Comparison of ENCODE assay signal across 9 cellular contexts in genomic region chrX:106611323-106611681, GRCh38. TPM values are rescaled to one million over a fixed set of nuclear protein-coding genes. Genes with fewer than 3 reads are reported as not detected.
A peak's percentile ranks its signal among the peaks of the same experiment; 100 is the strongest.
DNase-seq lines count a peak whose midpoint lies in the region; ATAC-seq, FAIRE-seq and TF ChIP-seq lines count a peak whose summit lies in the region.
"Had no signal": no experiment of that assay in that cellular context is flagged by ENCODE, and none has a peak within 500 bp of the region (broad histone marks: within the 10 kb centered on the region; RNA-seq: fewer than 3 reads in every experiment).

No MANE protein-coding gene starts in this region.

- RAD21 ChIA-PET in GM12878 (lab: Charles Lee; ENCODE audit: unreplicated experiment): interaction anchor here (0.9 kb wide), 1 partner anchor 9 kb away, joined by 4 read pairs; no protein-coding TSS in a partner anchor

- ATAC-seq in GM19025 (IDR thresholded peaks at IDR 0.05; ENCODE audit: low read depth, unreplicated experiment) (peak; percentile 12), HG03066 (IDR thresholded peaks at IDR 0.05; ENCODE audit: low read depth, unreplicated experiment) (peak; percentile 19), GM12878 (peak; percentile 4)

- no peaks in the 10 kb centered on the region for H3K36me3 ChIP-seq in GM12878 (ENCODE audit: control insufficient read depth in 2 of 2, insufficient read depth in 2 of 2, low read length in 1 of 2)

- no peak overlapping the region for H3K27ac ChIP-seq in GM12878 (ENCODE audit: control insufficient read depth, insufficient read depth)
- H3K27ac ChIP-seq in RWPE1: no peak overlapping the region
- H3K27ac ChIP-seq: VCaP had no signal

- no peaks in the 10 kb centered on the region; the same call in 1 of the 2 replicates for H3K79me2 ChIP-seq in GM12878 (ENCODE audit: control insufficient read depth, insufficient read depth, low read length)

- TF ChIP-seq CTCF in GM12878 (IDR thresholded peaks at IDR 0.05 in 2 of 3, conservative IDR thresholded peaks at IDR 0.05 in 1 of 3; ENCODE audit: control insufficient read depth in 2 of 3, extremely low read depth in 1 of 3, insufficient read depth in 1 of 3, low read depth in 3 of 3, low read length in 3 of 3): no peak
- no peak for TF ChIP-seq CTCF in RWPE1 (conservative IDR thresholded peaks at IDR 0.05; ENCODE audit: low read depth)

- TF ChIP-seq RAD21 in GM12878 (IDR thresholded peaks at IDR 0.05; ENCODE audit: insufficient read depth, low read depth, low read length): no peak

- no peak for FAIRE-seq in GM12878 (lab: Jason Lieb, UNC)

- peak overlapping the region; percentile 44 for H3K4me2 ChIP-seq in GM12878 (ENCODE audit: control insufficient read depth, insufficient read depth)

- H3K4me1 ChIP-seq in GM12878 (ENCODE audit: control insufficient read depth, insufficient read depth, low read length) (no peaks in the 10 kb centered on the region), mononuclear cell (ENCODE audit: insufficient read depth, low read length) (no peaks in the 10 kb centered on the region)

- H2AFZ ChIP-seq in GM12878 (ENCODE audit: control insufficient read depth, low read depth, low read length): peak overlapping the region; percentile 75

- TF ChIP-seq EP300 in GM12878 (IDR thresholded peaks at IDR 0.05; ENCODE audit: borderline replicate concordance in 1 of 2, control insufficient read depth in 1 of 2, low read depth in 2 of 2, low read length in 2 of 2): no peak

- POLR2A ChIA-PET in GM12878 (lab: Charles Lee): interaction anchor here (1.2 to 1.5 kb wide), 3 partner anchors 9 to 191 kb away, joined by 4 to 5 read pairs (median 5); partner anchors contain the start of gene TBC1D8B
- POLR2A ChIA-PET in RWPE1 (lab: Yijun Ruan, JAX; ENCODE audit: low non-redundant PET): no interaction called here

- H3K4me3 ChIP-seq in GM12878 (peak overlapping the region; percentile 24; the same call in 1 of the 2 replicates), mononuclear cell (ENCODE audit: low read length) (peak overlapping the region; percentile 56)

- SMC1A ChIA-PET in GM12878 (lab: Charles Lee; ENCODE audit: uncharacterized antibody, unreplicated experiment): interaction anchor here (1.0 to 1.7 kb wide), 5 partner anchors 10 to 130 kb away, joined by 3 to 5 read pairs (median 4); no protein-coding TSS in a partner anchor

- in situ Hi-C loops in GM12878 (cut with MboI): no loop called here

- H3K27me3 ChIP-seq in GM12878 (replicated peaks in 1 of 2; ENCODE audit: control insufficient read depth in 2 of 2, insufficient read depth in 2 of 2, low read length in 1 of 2) (no peaks in the 10 kb centered on the region), mononuclear cell (ENCODE audit: insufficient read depth, low read length) (no peaks in the 10 kb centered on the region)

- no peaks in the 10 kb centered on the region for H4K20me1 ChIP-seq in GM12878 (ENCODE audit: control insufficient read depth, insufficient read depth)

- intact Hi-C loops in GM12878 (cut with micrococcal nuclease; ENCODE audit: unreplicated experiment): loop anchor here (10.0 kb wide), 1 partner anchor 183 kb away; no protein-coding TSS in a partner anchor

- DNase-seq in GM12878 (ENCODE audit: low read depth, low spot score) (no peak), NCI-H146 (lab: John Stamatoyannopoulos, UW) (no peak), NCI-H2029 treated with DMSO at 0.1 percent for 48 hours (lab: John Stamatoyannopoulos, UW) (no peak), RWPE1 (ENCODE audit: low spot score) (no peak), NCI-H2196 (lab: John Stamatoyannopoulos, UW; ENCODE audit: unreplicated experiment) (no peak)

- TF ChIP-seq POLR2A in GM12878 (IDR thresholded peaks at IDR 0.05; ENCODE audit: low read depth, low read length): no peak

- BruUV-seq in GM12878 (replicated peaks; lab: Mats Ljungman, UMichigan): no TSS peak

- CTCF ChIA-PET in GM12878 (lab: Yijun Ruan, JAX) (interaction anchor here (2.2 to 3.7 kb wide), 2 partner anchors 9 to 130 kb away, joined by 14 to 17 read pairs; no protein-coding TSS in a partner anchor), RWPE1 (lab: Yijun Ruan, JAX) (no interaction called here)

- 55% methylated on average over 1 of the region's 1 CpG for WGBS in GM12878 (ENCODE audit: insufficient coverage, insufficient replicate concordance, low lambda C conversion rate, missing lambda C conversion rate)

- no peaks in the 10 kb centered on the region for H3K9me3 ChIP-seq in GM12878 (replicated peaks; ENCODE audit: control insufficient read depth, insufficient read depth, low read length)
- H3K9me3 ChIP-seq in mononuclear cell (ENCODE audit: low read depth, low read length): no peaks in the 10 kb centered on the region

- H3K9ac ChIP-seq in GM12878 (ENCODE audit: control insufficient read depth, insufficient read depth, low read length): no peak overlapping the region

TF ChIP-seq in GM12878, 131 proteins besides CTCF, POLR2A, EP300 and RAD21:
- TF ChIP-seq CREM (IDR thresholded peaks at IDR 0.05; ENCODE audit: low read depth) (no peak), PKNOX1 (IDR thresholded peaks at IDR 0.05) (no peak), ESRRA (IDR thresholded peaks at IDR 0.05; ENCODE audit: low read length) (no peak), TBL1XR1 (IDR thresholded peaks at IDR 0.05; ENCODE audit: low read depth, low read length) (no peak)

RNA-seq across cellular contexts. Expression of gene RADX, which starts 0.5 kb away (rescaled TPM):
- total RNA-seq in GM12878 (2013; cell fraction: nucleolus; rRNA removed): 43.7 and 47.4 TPM in 2 replicates
- total RNA-seq in GM12878 (2014; rRNA removed) (13.3 and 21.1 TPM in 2 replicates), GM12878 (2014; rRNA removed; fragmentation: Illumina TruSeq; extraction: Trizol) (19.0 and 19.1 TPM in 2 replicates), GM12878 (2021) (9.7 and 13.0 TPM in 2 replicates), mononuclear cell (10.3 TPM)
- 4.8 TPM for polyA plus RNA-seq in GM12878 (2011; ENCODE audit: low read depth)
- polyA plus RNA-seq in GM12878 (2011; rRNA removed) (23.0 and 39.2 TPM in 2 replicates), GM12878 (2014; fragmentation: Illumina TruSeq; extraction: Trizol) (24.2 and 39.2 TPM in 2 replicates), GM12878 (2014; fragmentation: Nextera tagmentation; extraction: Ambion mirVana) (1 to 10 TPM; 4.3 to 5.4 TPM), GM12878 (2014; rRNA removed) (16.2 and 17.0 TPM in 2 replicates), GM12878 (2016; fragmentation: Nextera tagmentation; extraction: Ambion mirVana) (10 to 100 TPM; 10.9 to 11.4 TPM)
- polyA plus RNA-seq in GM12878 (2011; cell fraction: cytosol; rRNA removed): 6.6 and 7.4 TPM in 2 replicates
- polyA plus RNA-seq in GM12878 (2011; cell fraction: nucleus; rRNA removed): 25.5 and 26.7 TPM in 2 replicates
- polyA plus RNA-seq in GM12878 (2012): 6.9 and 9.8 TPM in 2 replicates
- polyA minus RNA-seq in GM12878 (2011; rRNA and poly(A)+ RNA removed): 11.4 and 11.5 TPM in 2 replicates
- 3.2 and 5.5 TPM in 2 replicates for polyA minus RNA-seq in GM12878 (2011; cell fraction: cytosol; rRNA and poly(A)+ RNA removed)
- 10.6 and 11.9 TPM in 2 replicates for polyA minus RNA-seq in GM12878 (2011; cell fraction: nucleus; rRNA and poly(A)+ RNA removed)
